14 cellular contexts compared by ENCODE assay signal in the genomic region with DNA sequence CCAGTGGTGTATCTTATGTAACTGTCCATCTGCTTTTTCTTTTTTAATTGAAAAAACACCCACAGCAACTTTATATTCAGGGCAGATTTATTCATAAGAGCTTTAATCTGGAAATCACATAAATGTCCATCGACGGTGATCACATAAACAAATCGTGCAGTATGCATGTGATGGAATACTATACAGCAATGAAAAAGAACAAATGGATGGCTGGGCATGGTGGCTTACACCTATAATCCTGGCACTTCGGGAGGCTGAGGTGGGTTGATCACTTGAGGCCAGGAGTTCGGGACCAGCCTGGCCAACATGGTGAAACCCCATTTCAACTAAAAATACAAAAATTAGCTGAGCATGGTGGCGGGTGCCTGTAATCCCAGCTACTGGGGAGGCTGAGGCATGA. TPM values are rescaled to one million over a fixed set of nuclear protein-coding genes. Genes with fewer than 3 reads are reported as not detected.
"Had no signal": no experiment of that assay in that cellular context is flagged by ENCODE, and none has a peak within 500 bp of the region (broad histone marks: within the 10 kb centered on the region; RNA-seq: fewer than 3 reads in every experiment).

No MANE protein-coding gene starts in this region.

- H3K4me3 Mint-ChIP-seq: naive thymus-derived CD8-positive, alpha-beta T cell had no signal

- ATAC-seq: heart left ventricle; mucosa of descending colon; naive thymus-derived CD8-positive, alpha-beta T cell; psoas muscle had no signal

- H3K9me3 Mint-ChIP-seq: naive thymus-derived CD8-positive, alpha-beta T cell had no signal

- H3K27ac ChIP-seq: heart left ventricle, neutrophil, psoas muscle, upper lobe of left lung, vagina had no signal

- H3K36me3 Mint-ChIP-seq: naive thymus-derived CD8-positive, alpha-beta T cell had no signal

- H3K4me1 ChIP-seq: heart left ventricle, psoas muscle, upper lobe of left lung, vagina had no signal

- H3K27ac Mint-ChIP-seq: naive thymus-derived CD8-positive, alpha-beta T cell had no signal

- H3K27me3 ChIP-seq: heart left ventricle, neutrophil, upper lobe of left lung, vagina had no signal

- H3K4me3 ChIP-seq: heart left ventricle, mucosa of descending colon, psoas muscle, upper lobe of left lung, vagina had no signal

- H3K36me3 ChIP-seq: heart left ventricle, neutrophil, upper lobe of left lung, vagina had no signal

- H3K4me1 Mint-ChIP-seq: naive thymus-derived CD8-positive, alpha-beta T cell had no signal

- H3K9me3 ChIP-seq: mucosa of descending colon, neutrophil, psoas muscle, upper lobe of left lung, vagina had no signal

- DNase-seq: effector CD4-positive, alpha-beta T cell; heart left ventricle; hypothalamus; kidney glomerular epithelial cell; mucosa of descending colon; naive thymus-derived CD8-positive, alpha-beta T cell; psoas muscle; retina; small intestine; stimulated activated CD4-positive, alpha-beta T cell treated with anti-CD3 and anti-CD28 coated beads, Interleukin-12 subunit alpha, Interleukin-12 subunit beta, amount 100 ng/mL, for 4 hours; stimulated activated naive CD4-positive, alpha-beta T cell had no signal

RNA-seq across cellular contexts. Expression of a gene that starts 39.1 kb away (rescaled TPM):
- total RNA-seq: naive thymus-derived CD8-positive, alpha-beta T cell; vagina had no signal
- polyA plus RNA-seq: naive thymus-derived CD8-positive, alpha-beta T cell had no signal
